In the genomic region with DNA sequence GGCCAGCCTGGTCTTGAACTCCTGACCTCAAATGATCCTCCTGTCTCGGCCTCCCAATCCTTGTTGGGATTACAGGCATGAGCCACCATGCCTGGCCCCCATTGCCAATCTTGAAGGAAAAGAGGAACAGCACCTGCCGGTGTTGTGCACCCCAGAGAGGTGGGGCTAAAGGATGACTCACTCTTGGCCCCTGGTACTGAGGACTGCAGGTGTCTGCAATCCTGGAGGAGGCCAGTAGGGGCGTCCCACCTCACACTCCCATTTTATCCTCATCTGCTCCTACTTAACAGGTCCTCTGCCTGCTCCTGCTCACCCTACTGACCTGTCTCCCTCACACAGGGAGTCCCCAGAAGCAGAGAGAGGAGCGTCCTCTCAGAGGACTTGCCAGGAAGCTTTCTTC, we compare ENCODE assay signal across 12 cellular contexts.
DNase-seq lines count a peak whose midpoint lies in the region; ATAC-seq, FAIRE-seq and TF ChIP-seq lines count a peak whose summit lies in the region.
"Had no signal": no experiment of that assay in that cellular context is flagged by ENCODE, and none has a peak within 500 bp of the region (broad histone marks: within the 10 kb centered on the region; RNA-seq: fewer than 3 reads in every experiment).

No MANE protein-coding gene starts in this region.

- CTCF ChIA-PET in PC-3 (lab: Charles Lee): no interaction called here

- no peak overlapping the region for H2AFZ ChIP-seq in PC-3 (ENCODE audit: low read length)

- no peak overlapping the region for H3K4me3 ChIP-seq in PC-3 (ENCODE audit: low read length)
- no peak overlapping the region for H3K4me3 ChIP-seq in fibroblast of the aortic adventitia (ENCODE audit: low read depth, low read length)
- H3K4me3 ChIP-seq: transverse colon had no signal

- ATAC-seq in PC-3: no peak
- ATAC-seq in left lobe of liver: no peak
- no peak for ATAC-seq in HG03521 (IDR thresholded peaks at IDR 0.05; ENCODE audit: unreplicated experiment)

- intact Hi-C loops in PC-3 (cut with micrococcal nuclease): loop anchor here (5.0 kb wide), 1 partner anchor 46 kb away; no protein-coding TSS in a partner anchor

- H3K9me3 ChIP-seq in PC-3 (ENCODE audit: low read length): no peaks in the 10 kb centered on the region
- H3K9me3 ChIP-seq: transverse colon had no signal

- peak; percentile 5 for DNase-seq in GM18507 (ENCODE audit: extremely low spot score, insufficient read length, low read depth)
- DNase-seq in PC-3: no peak
- DNase-seq in fibroblast of the aortic adventitia (ENCODE audit: low read depth): no peak
- DNase-seq in left lobe of liver (ENCODE audit: low spot score): no peak
- no peak for DNase-seq in MV-4-11 (lab: John Stamatoyannopoulos, UW)
- no peak for DNase-seq in AG08396 (ENCODE audit: low spot score)
- DNase-seq: activated effector memory CD4-positive, alpha-beta T cell treated with anti-CD3 and anti-CD28 coated beads, Interleukin-2, amount 50 U/mL, for 16 hours; occipital lobe; transverse colon had no signal

- H3K27ac ChIP-seq in C4-2B (no peak overlapping the region), PC-3 (ENCODE audit: low read length) (peak overlapping the region; percentile 96)
- H3K27ac ChIP-seq: transverse colon had no signal

- H3K79me2 ChIP-seq in PC-3 (ENCODE audit: low read length): no peaks in the 10 kb centered on the region

- H3K4me2 ChIP-seq in PC-3 (ENCODE audit: low read length): peak overlapping the region; percentile 41; the same call in 1 of the 2 replicates

- no peaks in the 10 kb centered on the region for H3K27me3 ChIP-seq in PC-3 (ENCODE audit: low read length)
- H3K27me3 ChIP-seq: transverse colon had no signal

- H3K9me2 ChIP-seq in PC-3 (replicated peaks; ENCODE audit: low read length): no peaks in the 10 kb centered on the region

- H3F3A ChIP-seq in PC-3 (ENCODE audit: low read length, unreplicated experiment): peaks cover 4% of the 10 kb centered on the region

- H3K4me1 ChIP-seq in PC-3 (ENCODE audit: insufficient read depth, low read length): peaks cover 26% of the 10 kb centered on the region
- H3K4me1 ChIP-seq: transverse colon had no signal

- H3K9ac ChIP-seq in PC-3 (ENCODE audit: low read length): no peak overlapping the region

- H4K20me1 ChIP-seq in PC-3 (ENCODE audit: low read length): no peaks in the 10 kb centered on the region

- no TSS peak for BruUV-seq in PC-3 (replicated peaks; lab: Mats Ljungman, UMichigan)

- H3K36me3 ChIP-seq in PC-3 (ENCODE audit: low read depth, low read length): no peaks in the 10 kb centered on the region
- H3K36me3 ChIP-seq: transverse colon had no signal

- peak; percentile 35 for TF ChIP-seq CTCF in C4-2B (conservative IDR thresholded peaks at IDR 0.05)
- TF ChIP-seq CTCF in PC-3 (conservative IDR thresholded peaks at IDR 0.05; ENCODE audit: low read depth, low read length): peak; percentile 29
- peak; percentile 10 for TF ChIP-seq CTCF in fibroblast of the aortic adventitia (IDR thresholded peaks at IDR 0.05; ENCODE audit: insufficient read depth, low read length)

- FAIRE-seq in GM18507 (lab: Jason Lieb, UNC): no peak
- FAIRE-seq: islet of Langerhans had no signal

- POLR2A ChIA-PET in PC-3 (lab: Charles Lee; ENCODE audit: unreplicated experiment): no interaction called here
